8 cellular contexts compared by ENCODE assay signal in the genomic region with DNA sequence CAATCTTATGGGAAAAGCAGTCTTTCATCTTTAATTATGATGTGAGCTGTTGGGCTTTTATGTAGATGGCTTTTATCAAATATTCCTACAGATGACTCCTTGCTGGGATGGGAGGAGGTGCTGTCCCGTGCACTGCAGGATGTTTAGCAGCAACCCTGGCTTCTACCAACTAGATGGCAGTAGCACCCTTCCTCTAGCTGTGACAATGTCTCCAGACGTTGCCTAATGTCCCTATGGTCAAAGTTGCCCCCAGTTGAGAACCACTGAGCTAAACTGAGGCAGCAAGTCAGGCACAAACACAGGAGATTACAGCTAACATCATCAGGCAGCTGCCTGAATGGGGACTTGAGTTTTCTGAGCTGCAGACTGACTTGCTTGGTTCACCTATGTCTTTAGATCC.
DNase-seq lines count a peak whose midpoint lies in the region; ATAC-seq and TF ChIP-seq lines count a peak whose summit lies in the region.

No MANE protein-coding gene starts in this region.

- H3K36me3 ChIP-seq in ascending aorta = no peaks in the 10 kb centered on the region
- no peaks in the 10 kb centered on the region for H3K36me3 ChIP-seq in liver (ENCODE audit: control insufficient read depth in 4 of 4, insufficient read depth in 3 of 4, low read depth in 1 of 4, low read length in 3 of 4)

- H3K4me3 ChIP-seq in ascending aorta = no peak overlapping the region
- H3K4me3 ChIP-seq in liver (ENCODE audit: low read depth in 1 of 3, low read length in 3 of 3) = no peak overlapping the region

- no peak overlapping the region for H3K27ac ChIP-seq in ascending aorta
- H3K27ac ChIP-seq in liver (ENCODE audit: low read depth in 1 of 2, low read length in 2 of 2) = no peak overlapping the region

- H3K4me3 Mint-ChIP-seq in stimulated activated effector memory CD8-positive, alpha-beta T cell treated with anti-CD3 and anti-CD28 coated beads, Interleukin-12 subunit alpha, Interleukin-12 subunit beta, amount 100 ng/mL, for 72 hours = no peak overlapping the region

- peak; percentile 50 to 72 for TF ChIP-seq RAD21 in liver (IDR thresholded peaks at IDR 0.05)

- TF ChIP-seq CTCF in ascending aorta (IDR thresholded peaks at IDR 0.05) = peak in 2 of 3 experiments; percentile 32 to 48
- TF ChIP-seq CTCF in liver (IDR thresholded peaks at IDR 0.05; ENCODE audit: low read depth, low read length, missing input control) = no peak

- intact Hi-C loops in ascending aorta (cut with DNase I) = loop anchor here (10.0 kb wide), 1 partner anchor 289 kb away; no protein-coding TSS in a partner anchor

- no peaks in the 10 kb centered on the region for H3K4me1 ChIP-seq in ascending aorta
- H3K4me1 ChIP-seq in liver (ENCODE audit: control insufficient read depth in 4 of 4, insufficient read depth in 4 of 4, low read length in 3 of 4) = no peaks in the 10 kb centered on the region

- H3K9me3 ChIP-seq in ascending aorta (peaks cover 0 to 4% of the 10 kb centered on the region in 2 donors), liver (ENCODE audit: control insufficient read depth in 4 of 4, low read length in 3 of 4) (no peaks in the 10 kb centered on the region)

- ATAC-seq in HG03045 (IDR thresholded peaks at IDR 0.05; ENCODE audit: unreplicated experiment) (peak; percentile 61), HG03108 (IDR thresholded peaks at IDR 0.05; ENCODE audit: unreplicated experiment) (no peak), HG02970 (IDR thresholded peaks at IDR 0.05; ENCODE audit: low FRiP score, unreplicated experiment) (no peak)
- no peak for ATAC-seq in stimulated activated effector memory CD8-positive, alpha-beta T cell treated with anti-CD3 and anti-CD28 coated beads, Interleukin-12 subunit alpha, Interleukin-12 subunit beta, amount 100 ng/mL, for 72 hours

- peak; percentile 10 for DNase-seq in GM03348 (ENCODE audit: low spot score)
- DNase-seq in ascending aorta (ENCODE audit: low spot score in 2 of 2) = no peak
- DNase-seq in stimulated activated effector memory CD8-positive, alpha-beta T cell treated with anti-CD3 and anti-CD28 coated beads, Interleukin-12 subunit alpha, Interleukin-12 subunit beta, amount 100 ng/mL, for 72 hours (ENCODE audit: low spot score in 2 of 2) = no peak
- no peak for DNase-seq in NK-92 treated with Interleukin-12 subunit alpha and Interleukin-12 subunit beta, amount 100 ng/mL, for 24 hours (lab: John Stamatoyannopoulos, UW)

- no peak overlapping the region for H3K27ac Mint-ChIP-seq in stimulated activated effector memory CD8-positive, alpha-beta T cell treated with anti-CD3 and anti-CD28 coated beads, Interleukin-12 subunit alpha, Interleukin-12 subunit beta, amount 100 ng/mL, for 72 hours

- H3K4me1 Mint-ChIP-seq in stimulated activated effector memory CD8-positive, alpha-beta T cell treated with anti-CD3 and anti-CD28 coated beads, Interleukin-12 subunit alpha, Interleukin-12 subunit beta, amount 100 ng/mL, for 72 hours = no peaks in the 10 kb centered on the region

- H3K27me3 ChIP-seq in ascending aorta (no peaks in the 10 kb centered on the region), liver (ENCODE audit: control insufficient read depth in 4 of 4, insufficient read depth in 4 of 4, low read length in 3 of 4) (no peaks in the 10 kb centered on the region)

- H3K9me3 Mint-ChIP-seq in stimulated activated effector memory CD8-positive, alpha-beta T cell treated with anti-CD3 and anti-CD28 coated beads, Interleukin-12 subunit alpha, Interleukin-12 subunit beta, amount 100 ng/mL, for 72 hours = peaks cover 7% of the 10 kb centered on the region

- H3K36me3 Mint-ChIP-seq in stimulated activated effector memory CD8-positive, alpha-beta T cell treated with anti-CD3 and anti-CD28 coated beads, Interleukin-12 subunit alpha, Interleukin-12 subunit beta, amount 100 ng/mL, for 72 hours = no peaks in the 10 kb centered on the region

- WGBS in liver = 2% methylated on average over 2 of the region's 2 CpGs

- no peak overlapping the region for H3K9ac ChIP-seq in liver (ENCODE audit: low read depth in 1 of 2, low read length in 2 of 2)

TF ChIP-seq in liver, 16 proteins besides CTCF, POLR2A, EP300 and RAD21:
- TF ChIP-seq NR2F2 (IDR thresholded peaks at IDR 0.05) (no peak), TAF1 (conservative IDR thresholded peaks at IDR 0.05) (no peak), GABPA (IDR thresholded peaks at IDR 0.05 in 1 of 2, conservative IDR thresholded peaks at IDR 0.05 in 1 of 2) (no peak), FOXA1 (IDR thresholded peaks at IDR 0.05) (no peak), RXRA (IDR thresholded peaks at IDR 0.05) (no peak), HNF4G (IDR thresholded peaks at IDR 0.05) (no peak), FOXA2 (IDR thresholded peaks at IDR 0.05) (no peak), HNF4A (conservative IDR thresholded peaks at IDR 0.05) (no peak), YY1 (IDR thresholded peaks at IDR 0.05) (no peak), SP1 (IDR thresholded peaks at IDR 0.05) (no peak), JUND (IDR thresholded peaks at IDR 0.05) (no peak), EGR1 (IDR thresholded peaks at IDR 0.05; ENCODE audit: low read depth in 2 of 2) (no peak)
- TF ChIP-seq, protein P1, sequence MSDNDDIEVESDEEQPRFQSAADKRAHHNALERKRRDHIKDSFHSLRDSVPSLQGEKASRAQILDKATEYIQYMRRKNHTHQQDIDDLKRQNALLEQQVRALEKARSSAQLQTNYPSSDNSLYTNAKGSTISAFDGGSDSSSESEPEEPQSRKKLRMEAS (IDR thresholded peaks at IDR 0.05) = no peak
- TF ChIP-seq, protein P2, sequence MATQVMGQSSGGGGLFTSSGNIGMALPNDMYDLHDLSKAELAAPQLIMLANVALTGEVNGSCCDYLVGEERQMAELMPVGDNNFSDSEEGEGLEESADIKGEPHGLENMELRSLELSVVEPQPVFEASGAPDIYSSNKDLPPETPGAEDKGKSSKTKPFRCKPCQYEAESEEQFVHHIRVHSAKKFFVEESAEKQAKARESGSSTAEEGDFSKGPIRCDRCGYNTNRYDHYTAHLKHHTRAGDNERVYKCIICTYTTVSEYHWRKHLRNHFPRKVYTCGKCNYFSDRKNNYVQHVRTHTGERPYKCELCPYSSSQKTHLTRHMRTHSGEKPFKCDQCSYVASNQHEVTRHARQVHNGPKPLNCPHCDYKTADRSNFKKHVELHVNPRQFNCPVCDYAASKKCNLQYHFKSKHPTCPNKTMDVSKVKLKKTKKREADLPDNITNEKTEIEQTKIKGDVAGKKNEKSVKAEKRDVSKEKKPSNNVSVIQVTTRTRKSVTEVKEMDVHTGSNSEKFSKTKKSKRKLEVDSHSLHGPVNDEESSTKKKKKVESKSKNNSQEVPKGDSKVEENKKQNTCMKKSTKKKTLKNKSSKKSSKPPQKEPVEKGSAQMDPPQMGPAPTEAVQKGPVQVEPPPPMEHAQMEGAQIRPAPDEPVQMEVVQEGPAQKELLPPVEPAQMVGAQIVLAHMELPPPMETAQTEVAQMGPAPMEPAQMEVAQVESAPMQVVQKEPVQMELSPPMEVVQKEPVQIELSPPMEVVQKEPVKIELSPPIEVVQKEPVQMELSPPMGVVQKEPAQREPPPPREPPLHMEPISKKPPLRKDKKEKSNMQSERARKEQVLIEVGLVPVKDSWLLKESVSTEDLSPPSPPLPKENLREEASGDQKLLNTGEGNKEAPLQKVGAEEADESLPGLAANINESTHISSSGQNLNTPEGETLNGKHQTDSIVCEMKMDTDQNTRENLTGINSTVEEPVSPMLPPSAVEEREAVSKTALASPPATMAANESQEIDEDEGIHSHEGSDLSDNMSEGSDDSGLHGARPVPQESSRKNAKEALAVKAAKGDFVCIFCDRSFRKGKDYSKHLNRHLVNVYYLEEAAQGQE (IDR thresholded peaks at IDR 0.05) = no peak
- TF ChIP-seq, protein P3, sequence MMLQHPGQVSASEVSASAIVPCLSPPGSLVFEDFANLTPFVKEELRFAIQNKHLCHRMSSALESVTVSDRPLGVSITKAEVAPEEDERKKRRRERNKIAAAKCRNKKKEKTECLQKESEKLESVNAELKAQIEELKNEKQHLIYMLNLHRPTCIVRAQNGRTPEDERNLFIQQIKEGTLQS (IDR thresholded peaks at IDR 0.05) = no peak
- TF ChIP-seq, protein P4, sequence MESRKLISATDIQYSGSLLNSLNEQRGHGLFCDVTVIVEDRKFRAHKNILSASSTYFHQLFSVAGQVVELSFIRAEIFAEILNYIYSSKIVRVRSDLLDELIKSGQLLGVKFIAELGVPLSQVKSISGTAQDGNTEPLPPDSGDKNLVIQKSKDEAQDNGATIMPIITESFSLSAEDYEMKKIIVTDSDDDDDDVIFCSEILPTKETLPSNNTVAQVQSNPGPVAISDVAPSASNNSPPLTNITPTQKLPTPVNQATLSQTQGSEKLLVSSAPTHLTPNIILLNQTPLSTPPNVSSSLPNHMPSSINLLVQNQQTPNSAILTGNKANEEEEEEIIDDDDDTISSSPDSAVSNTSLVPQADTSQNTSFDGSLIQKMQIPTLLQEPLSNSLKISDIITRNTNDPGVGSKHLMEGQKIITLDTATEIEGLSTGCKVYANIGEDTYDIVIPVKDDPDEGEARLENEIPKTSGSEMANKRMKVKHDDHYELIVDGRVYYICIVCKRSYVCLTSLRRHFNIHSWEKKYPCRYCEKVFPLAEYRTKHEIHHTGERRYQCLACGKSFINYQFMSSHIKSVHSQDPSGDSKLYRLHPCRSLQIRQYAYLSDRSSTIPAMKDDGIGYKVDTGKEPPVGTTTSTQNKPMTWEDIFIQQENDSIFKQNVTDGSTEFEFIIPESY (IDR thresholded peaks at IDR 0.05) = no peak
